In genomic region chr7:524800-525199, GRCh38 we compare ENCODE assay signal across 23 cellular contexts. TPM values are rescaled to one million over a fixed set of nuclear protein-coding genes. Genes with fewer than 3 reads are reported as not detected.
A peak's percentile ranks its signal among the peaks of the same experiment; 100 is the strongest.
DNase-seq lines count a peak whose midpoint lies in the region; ATAC-seq, FAIRE-seq and TF ChIP-seq lines count a peak whose summit lies in the region.
"Had no signal": no experiment of that assay in that cellular context is flagged by ENCODE, and none has a peak within 500 bp of the region (broad histone marks: within the 10 kb centered on the region; RNA-seq: fewer than 3 reads in every experiment).

No MANE protein-coding gene starts in this region.

- H3K27ac Mint-ChIP-seq in activated naive CD4-positive, alpha-beta T cell treated with anti-CD3 and anti-CD28 coated beads, Interleukin-2, amount 50 U/mL, for 24 hours, result peak overlapping the region; percentile 24
- no peak overlapping the region for H3K27ac Mint-ChIP-seq in WTC11
- H3K27ac Mint-ChIP-seq: B cell; CD4-positive, CD25-positive, alpha-beta regulatory T cell; CD8-positive, alpha-beta T cell; GM23338 had no signal

- no peak overlapping the region for H2AK5ac ChIP-seq in H1 (ENCODE audit: low read depth, low read length)

- 84% methylated on average over 9 of the region's 9 CpGs; no CpG with 5 or more reads in 1 of the 2 experiments for WGBS in H1 (ENCODE audit: extremely low coverage in 1 of 2, insufficient coverage in 1 of 2, insufficient read length in 1 of 2, insufficient replicate concordance in 2 of 2, low coverage in 1 of 2, low lambda C conversion rate in 2 of 2, missing lambda C conversion rate in 1 of 2), 2 experiments

- CTCF ChIA-PET in WTC11 (lab: Charles Lee), result no interaction called here
- CTCF ChIA-PET in H1 (lab: Charles Lee; ENCODE audit: partially characterized antibody), result no interaction called here

- no peaks in the 10 kb centered on the region; a peak in 1 of 4 replicates for H3K9me3 ChIP-seq in H1 (ENCODE audit: insufficient read depth in 2 of 2, low read depth in 1 of 2, low read length in 1 of 2)
- H3K9me3 ChIP-seq: HAP-1 had no signal

- no peaks in the 10 kb centered on the region for H3K79me2 ChIP-seq in H1 (ENCODE audit: control insufficient read depth in 1 of 2, insufficient read depth in 2 of 2, low read length in 2 of 2)

- H3K79me1 ChIP-seq in H1 (ENCODE audit: low read depth, low read length), result no peaks in the 10 kb centered on the region

- no peak overlapping the region for H3K56ac ChIP-seq in H1 (replicated peaks; ENCODE audit: insufficient read length, low read depth, low read length)

- no peak overlapping the region for H2BK15ac ChIP-seq in H1 (ENCODE audit: low read length)

- DNase-seq in activated naive CD4-positive, alpha-beta T cell treated with anti-CD3 and anti-CD28 coated beads, Interleukin-2, amount 50 U/mL, for 16 hours, result no peak
- DNase-seq in WTC11 (ENCODE audit: low spot score) (no peak), H1 (ENCODE audit: low read depth in 1 of 2, low spot score in 2 of 2) (no peak), NCI-H2029 (lab: John Stamatoyannopoulos, UW) (no peak), COR-L47 (lab: John Stamatoyannopoulos, UW) (no peak), putamen (ENCODE audit: low spot score) (no peak)
- DNase-seq: CD4-positive, CD25-positive, alpha-beta regulatory T cell; CD8-positive, alpha-beta T cell; DMS 273 treated with DMSO at 0.1 percent for 48 hours; DMS79; EL; GDM1 had no signal

- no peak overlapping the region for H3K27ac ChIP-seq in H1 (ENCODE audit: low read depth, low read length)
- H3K27ac ChIP-seq: 22Rv1, BLaER1, C4-2B had no signal

- no peaks in the 10 kb centered on the region for H3K9me3 Mint-ChIP-seq in activated naive CD4-positive, alpha-beta T cell treated with anti-CD3 and anti-CD28 coated beads, Interleukin-2, amount 50 U/mL, for 24 hours
- no peaks in the 10 kb centered on the region for H3K9me3 Mint-ChIP-seq in WTC11
- H3K9me3 Mint-ChIP-seq: CD4-positive, CD25-positive, alpha-beta regulatory T cell; CD8-positive, alpha-beta T cell; GM23338 had no signal

- no peak overlapping the region for H2BK5ac ChIP-seq in H1 (ENCODE audit: low read depth, low read length)

- no peaks in the 10 kb centered on the region; a peak in 1 of 8 replicates for H3K36me3 ChIP-seq in H1 (ENCODE audit: control insufficient read depth in 2 of 4, insufficient read depth in 4 of 4, low read length in 3 of 4)
- H3K36me3 ChIP-seq: BLaER1, HAP-1 had no signal

- no peak overlapping the region for H2BK120ac ChIP-seq in H1 (replicated peaks; ENCODE audit: low read depth, low read length)

- FAIRE-seq in H1 (lab: Jason Lieb, UNC), result no peak
- FAIRE-seq: A204.1, D721Med, GM12878, H54 had no signal

- TF ChIP-seq RAD21 in H1 (IDR thresholded peaks at IDR 0.05 in 1 of 2, conservative IDR thresholded peaks at IDR 0.05 in 1 of 2; ENCODE audit: low read depth in 2 of 2, low read length in 2 of 2), result no peak

- H3K4ac ChIP-seq in H1 (replicated peaks; ENCODE audit: insufficient read length, low read depth, low read length), result no peak overlapping the region

- no peaks in the 10 kb centered on the region for H3K36me3 Mint-ChIP-seq in activated naive CD4-positive, alpha-beta T cell treated with anti-CD3 and anti-CD28 coated beads, Interleukin-2, amount 50 U/mL, for 24 hours
- H3K36me3 Mint-ChIP-seq in WTC11, result no peaks in the 10 kb centered on the region; the same call in 1 of the 2 replicates
- H3K36me3 Mint-ChIP-seq: CD4-positive, CD25-positive, alpha-beta regulatory T cell; CD8-positive, alpha-beta T cell had no signal

- H3K4me1 ChIP-seq in H1 (replicated peaks in 1 of 4; ENCODE audit: control insufficient read depth in 3 of 4, insufficient read depth in 4 of 4, low read length in 3 of 4), result peaks cover 0 to 17% (median 9%) of the 10 kb centered on the region in 4 experiments; a peak in 5 of 7 replicates

- H3K23me2 ChIP-seq in H1 (ENCODE audit: low read depth, low read length), result peaks cover 34% of the 10 kb centered on the region

- no peak for TF ChIP-seq CTCF in WTC11 (IDR thresholded peaks at IDR 0.05)
- TF ChIP-seq CTCF in H1 (IDR thresholded peaks at IDR 0.05; ENCODE audit: control extremely low read depth in 1 of 3, insufficient read depth in 1 of 3, low read depth in 1 of 3, low read length in 3 of 3), result no peak

- H3K14ac ChIP-seq in H1 (ENCODE audit: insufficient read length), result no peak overlapping the region

- H2AFZ ChIP-seq in H1 (ENCODE audit: low read length), result no peak overlapping the region
- H2AFZ ChIP-seq: GM23338 had no signal

- no peak overlapping the region for H3K4me3 Mint-ChIP-seq in activated naive CD4-positive, alpha-beta T cell treated with anti-CD3 and anti-CD28 coated beads, Interleukin-2, amount 50 U/mL, for 24 hours
- no peak overlapping the region for H3K4me3 Mint-ChIP-seq in WTC11
- H3K4me3 Mint-ChIP-seq: CD8-positive, alpha-beta T cell; GM23338 had no signal

- H3K4me1 Mint-ChIP-seq in activated naive CD4-positive, alpha-beta T cell treated with anti-CD3 and anti-CD28 coated beads, Interleukin-2, amount 50 U/mL, for 24 hours, result no peaks in the 10 kb centered on the region
- peaks cover 11% of the 10 kb centered on the region for H3K4me1 Mint-ChIP-seq in WTC11

- H4K8ac ChIP-seq in H1 (ENCODE audit: extremely low read depth, insufficient read depth, low read length), result no peak overlapping the region

- no peak for ATAC-seq in WTC11
- ATAC-seq: CD8-positive, alpha-beta T cell; GM12878; GM23338 had no signal

- no peak overlapping the region for H3K4me3 ChIP-seq in H1 (ENCODE audit: extremely low read depth in 1 of 4, insufficient read depth in 2 of 4, low read depth in 3 of 4, low read length in 4 of 4)
- H3K4me3 ChIP-seq: BLaER1, GM12878, GM23338, HAP-1 had no signal

- TF ChIP-seq POLR2A in H1 (IDR thresholded peaks at IDR 0.05; ENCODE audit: control extremely low read depth in 1 of 2, low read depth in 2 of 2, low read length in 2 of 2), result no peak

- H2BK12ac ChIP-seq in H1 (ENCODE audit: low read depth, low read length), result 0 out of 2 replicates have a peak overlapping the region, but pooled peaks have one; percentile 27

- no peak overlapping the region for H3K9ac ChIP-seq in H1 (replicated peaks in 1 of 4; ENCODE audit: extremely low read depth in 1 of 4, low read depth in 3 of 4, low read length in 3 of 4)
- H3K9ac ChIP-seq: BLaER1 had no signal

- POLR2A ChIA-PET in WTC11 (lab: Charles Lee) (no interaction called here), H1 (lab: Charles Lee; ENCODE audit: partially characterized antibody) (interaction anchor here (1.3 to 2.1 kb wide), 2 partner anchors 8 to 13 kb away, joined by 4 to 9 read pairs; no protein-coding TSS in a partner anchor)

- no peak overlapping the region for H3K18ac ChIP-seq in H1 (ENCODE audit: extremely low read depth, low read length)

- TF ChIP-seq EP300 in H1 (IDR thresholded peaks at IDR 0.05; ENCODE audit: borderline replicate concordance in 1 of 2, low read depth in 2 of 2, low read length in 2 of 2), result no peak

- no peak overlapping the region for H3K23ac ChIP-seq in H1 (ENCODE audit: insufficient read length)

- H3K27me3 Mint-ChIP-seq in activated naive CD4-positive, alpha-beta T cell treated with anti-CD3 and anti-CD28 coated beads, Interleukin-2, amount 50 U/mL, for 24 hours, result peaks cover 2% of the 10 kb centered on the region
- peaks cover 46% of the 10 kb centered on the region for H3K27me3 Mint-ChIP-seq in WTC11 (ENCODE audit: low read depth)

- H3K4me2 ChIP-seq in H1 (ENCODE audit: insufficient read depth in 1 of 2, low read depth in 2 of 2, low read length in 2 of 2), result no peak overlapping the region
- H3K4me2 ChIP-seq: GM23338 had no signal

- H2BK20ac ChIP-seq in H1 (ENCODE audit: low read length), result no peak overlapping the region

- peaks cover 0 to 11% of the 10 kb centered on the region in 2 experiments for H4K20me1 ChIP-seq in H1 (replicated peaks in 1 of 2; ENCODE audit: control insufficient read depth in 1 of 2, insufficient read depth in 2 of 2, low read length in 2 of 2)

- peaks cover 25 to 44% (median 33%) of the 10 kb centered on the region in 4 experiments for H3K27me3 ChIP-seq in H1 (replicated peaks in 1 of 4; ENCODE audit: control insufficient read depth in 3 of 4, extremely low read depth in 1 of 4, insufficient read depth in 3 of 4, low read length in 3 of 4)

- no peak overlapping the region for H4K5ac ChIP-seq in H1 (ENCODE audit: insufficient read length, low read depth, low read length)

- H4K91ac ChIP-seq in H1 (replicated peaks; ENCODE audit: insufficient read length, low read length), result no peak overlapping the region

TF ChIP-seq in WTC11, 78 proteins besides CTCF, POLR2A, EP300 and RAD21:
- TF ChIP-seq ZNF121 (CRISPR knock-in tag; IDR thresholded peaks at IDR 0.05) (peak; percentile 75), TEAD1 (CRISPR knock-in tag; IDR thresholded peaks at IDR 0.05) (no peak), ZNF416 (CRISPR knock-in tag; IDR thresholded peaks at IDR 0.05) (no peak), ATF3 (CRISPR knock-in tag; conservative IDR thresholded peaks at IDR 0.05) (no peak), ZNF219 (CRISPR knock-in tag; IDR thresholded peaks at IDR 0.05; ENCODE audit: borderline replicate concordance) (no peak)

TF ChIP-seq in H1, 55 proteins besides CTCF, POLR2A, EP300 and RAD21:
- TF ChIP-seq KDM1A (IDR thresholded peaks at IDR 0.05; ENCODE audit: borderline replicate concordance, low read length) (no peak), SUZ12 (IDR thresholded peaks at IDR 0.05; ENCODE audit: low read length) (peak; percentile 24; the same call in 1 of the 2 replicates), CTBP2 (IDR thresholded peaks at IDR 0.05; ENCODE audit: borderline replicate concordance, insufficient read depth, insufficient read length, low read length) (no peak), SP1 (IDR thresholded peaks at IDR 0.05; ENCODE audit: low read depth, low read length) (no peak), KDM4A (IDR thresholded peaks at IDR 0.05; ENCODE audit: low read depth, low read length, severe bottlenecking) (no peak)

RNA-seq across cellular contexts. Expression of gene PDGFA, which starts 5.2 kb away (rescaled TPM):
- total RNA-seq in WTC11 (2021), result 114 to 131 TPM (median 129 TPM) in 3 replicates
- 38.0 and 43.0 TPM in 2 replicates for total RNA-seq in H1 (2021; fragmentation: NEBNext Ultra II Directional; extraction: Animal tissue kit (Norgen Biotek cat#: 25700))
- 21.1 and 22.3 TPM in 2 replicates for polyA plus RNA-seq in H1 (2011; rRNA removed)
- 18.1 TPM for polyA plus RNA-seq in H1 (2011; cell fraction: cytosol; rRNA removed)
- polyA plus RNA-seq in H1 (2011; cell fraction: nucleus; rRNA removed), result 42.6 TPM
- 42.0 to 59.5 TPM (median 51.8 TPM) in 4 replicates for polyA plus RNA-seq in H1 (2012, experiment 1 of 2)
- polyA plus RNA-seq in H1 (2012, experiment 2 of 2), result 33.3 TPM
- 34.8 TPM for polyA plus RNA-seq in H1 (2013, experiment 1 of 2)
- polyA plus RNA-seq in H1 (2013, experiment 2 of 2), result 38.8 TPM
- polyA minus RNA-seq in H1 (2011; rRNA and poly(A)+ RNA removed), result 46.5 and 53.1 TPM in 2 replicates
- polyA minus RNA-seq in H1 (2011; cell fraction: cytosol; rRNA and poly(A)+ RNA removed), result 78.2 TPM
- 31.0 TPM for polyA minus RNA-seq in H1 (2011; cell fraction: nucleus; rRNA and poly(A)+ RNA removed)
- polyA plus RNA-seq: CD4-positive, CD25-positive, alpha-beta regulatory T cell had no signal
